In the genomic region with DNA sequence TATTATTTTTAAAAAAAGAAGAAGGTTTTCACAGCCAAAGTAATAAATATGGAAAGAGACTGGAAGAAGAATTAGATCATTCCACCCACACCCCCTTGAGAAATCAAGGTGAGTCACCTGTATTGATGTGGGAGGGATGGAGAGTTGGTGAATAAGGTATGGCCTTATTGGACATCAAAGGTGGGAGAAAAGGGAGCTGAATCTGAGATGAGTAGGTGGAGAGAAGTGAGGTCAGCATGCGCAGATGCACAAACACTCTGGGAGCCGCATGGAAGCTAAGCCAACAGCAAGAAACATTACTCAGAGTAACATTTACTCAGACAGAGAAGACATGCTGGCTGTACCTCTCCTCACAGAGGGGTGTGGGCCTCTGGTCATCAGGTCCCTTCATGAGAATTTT, we compare ENCODE assay signal across 21 cellular contexts.
A peak's percentile ranks its signal among the peaks of the same experiment; 100 is the strongest.
DNase-seq lines count a peak whose midpoint lies in the region; ATAC-seq and TF ChIP-seq lines count a peak whose summit lies in the region.
"Had no signal": no experiment of that assay in that cellular context is flagged by ENCODE, and none has a peak within 500 bp of the region (broad histone marks: within the 10 kb centered on the region; RNA-seq: fewer than 3 reads in every experiment).

No MANE protein-coding gene starts in this region.

- TF ChIP-seq CTCF in MCF 10A (IDR thresholded peaks at IDR 0.05; ENCODE audit: unreplicated experiment) (no peak), breast epithelium (IDR thresholded peaks at IDR 0.05) (no peak), RWPE1 (conservative IDR thresholded peaks at IDR 0.05; ENCODE audit: low read depth) (no peak), gastrocnemius medialis (IDR thresholded peaks at IDR 0.05 in 4 of 5, conservative IDR thresholded peaks at IDR 0.05 in 1 of 5) (no peak), spleen (IDR thresholded peaks at IDR 0.05 in 8 of 11, conservative IDR thresholded peaks at IDR 0.05 in 3 of 11) (no peak)
- TF ChIP-seq CTCF in CD4-positive, alpha-beta T cell (IDR thresholded peaks at IDR 0.05): no peak

- no peaks in the 10 kb centered on the region for H3K4me1 ChIP-seq in breast epithelium
- H3K4me1 ChIP-seq in gastrocnemius medialis: no peaks in the 10 kb centered on the region
- no peaks in the 10 kb centered on the region for H3K4me1 ChIP-seq in spleen
- H3K4me1 ChIP-seq: ascending aorta, gastroesophageal sphincter, transverse colon had no signal

- no peak overlapping the region for H3K27ac ChIP-seq in breast epithelium
- no peak overlapping the region for H3K27ac ChIP-seq in RWPE1
- H3K27ac ChIP-seq in CD4-positive, alpha-beta T cell (ENCODE audit: low read depth, low read length): no peak overlapping the region
- H3K27ac ChIP-seq in gastrocnemius medialis: no peak overlapping the region
- no peak overlapping the region for H3K27ac ChIP-seq in spleen
- H3K27ac ChIP-seq: ascending aorta, gastroesophageal sphincter, HL-60, transverse colon, VCaP had no signal

- in situ Hi-C loops in gastrocnemius medialis (cut with MboI; ENCODE audit: low sequenced_read_pairs in 4 of 4): no loop called here

- no peaks in the 10 kb centered on the region for H3K27me3 Mint-ChIP-seq in MCF 10A (ENCODE audit: insufficient read depth, unreplicated experiment)
- H3K27me3 Mint-ChIP-seq in CD4-positive, alpha-beta T cell: no peaks in the 10 kb centered on the region
- H3K27me3 Mint-ChIP-seq: activated CD4-positive, alpha-beta T cell treated with anti-CD3 and anti-CD28 coated beads, Interleukin-2, amount 10 ng/mL, durations not matched to agents 7 days and 5 days; activated CD8-positive, alpha-beta memory T cell treated with anti-CD3 and anti-CD28 coated beads, Interleukin-2, amount 10 ng/mL, durations not matched to agents 7 days and 5 days; activated naive CD4-positive, alpha-beta T cell treated with anti-CD3 and anti-CD28 coated beads, Interleukin-2, amount 50 U/mL, for 24 hours; B cell; T-helper 17 cell had no signal

- H3K4me3 Mint-ChIP-seq in MCF 10A (ENCODE audit: unreplicated experiment): peak overlapping the region; percentile 2
- no peak overlapping the region for H3K4me3 Mint-ChIP-seq in CD4-positive, alpha-beta T cell
- H3K4me3 Mint-ChIP-seq: activated CD4-positive, alpha-beta T cell treated with anti-CD3 and anti-CD28 coated beads, Interleukin-2, amount 10 ng/mL, durations not matched to agents 7 days and 5 days; activated CD8-positive, alpha-beta memory T cell treated with anti-CD3 and anti-CD28 coated beads, Interleukin-2, amount 10 ng/mL, durations not matched to agents 7 days and 5 days; activated naive CD4-positive, alpha-beta T cell treated with anti-CD3 and anti-CD28 coated beads, Interleukin-2, amount 50 U/mL, for 24 hours; B cell; T-helper 17 cell had no signal

- H3K9me3 ChIP-seq in breast epithelium (no peaks in the 10 kb centered on the region), gastrocnemius medialis (no peaks in the 10 kb centered on the region), spleen (no peaks in the 10 kb centered on the region)
- H3K9me3 ChIP-seq in CD4-positive, alpha-beta T cell (ENCODE audit: control insufficient read depth, low read length): no peaks in the 10 kb centered on the region
- H3K9me3 ChIP-seq: ascending aorta, gastroesophageal sphincter, MG63, transverse colon had no signal

- intact Hi-C loops in MCF 10A (cut with micrococcal nuclease): loop anchor here (1.0 to 2.0 kb wide), 2 partner anchors 19 to 23 kb away; no protein-coding TSS in a partner anchor
- intact Hi-C loops in breast epithelium (cut with DNase I; ENCODE audit: low total_unique reads): no loop called here
- intact Hi-C loops in CD4-positive, alpha-beta T cell (cut with DNase I, micrococcal nuclease): no loop called here
- intact Hi-C loops in gastrocnemius medialis (cut with DNase I; ENCODE audit: low total_unique reads): no loop called here
- intact Hi-C loops in spleen (cut with DNase I; ENCODE audit: low total_unique reads): no loop called here

- DNase-seq in MCF 10A (ENCODE audit: unreplicated experiment): peak; percentile 87
- DNase-seq in breast epithelium (ENCODE audit: low spot score in 2 of 2): no peak
- DNase-seq in RWPE1 (ENCODE audit: low spot score): peak; percentile 91
- peak; percentile 24 for DNase-seq in fibroblast of peridontal ligament (ENCODE audit: extremely low read depth)
- no peak for DNase-seq in CD4-positive, alpha-beta T cell
- DNase-seq in gastrocnemius medialis: no peak
- DNase-seq in spleen: no peak
- DNase-seq: activated CD4-positive, alpha-beta T cell treated with anti-CD3 and anti-CD28 coated beads, Interleukin-2, amount 10 ng/mL, durations not matched to agents 7 days and 5 days; activated CD8-positive, alpha-beta memory T cell treated with anti-CD3 and anti-CD28 coated beads, Interleukin-2, amount 10 ng/mL, durations not matched to agents 7 days and 5 days; cerebellar nuclear complex; GOT3; T-helper 17 cell; transverse colon had no signal

- H3K27me3 ChIP-seq in breast epithelium: no peaks in the 10 kb centered on the region
- H3K27me3 ChIP-seq in CD4-positive, alpha-beta T cell (ENCODE audit: control insufficient read depth, insufficient read depth, low read length): no peaks in the 10 kb centered on the region
- no peaks in the 10 kb centered on the region for H3K27me3 ChIP-seq in gastrocnemius medialis
- H3K27me3 ChIP-seq in spleen (replicated peaks in 1 of 7): no peaks in the 10 kb centered on the region
- H3K27me3 ChIP-seq: ascending aorta, MG63, transverse colon had no signal

- ATAC-seq in CD4-positive, alpha-beta T cell (ENCODE audit: poor library complexity): no peak
- ATAC-seq in gastrocnemius medialis: no peak
- ATAC-seq in HG02678 (IDR thresholded peaks at IDR 0.05; ENCODE audit: unreplicated experiment): no peak
- ATAC-seq: activated CD8-positive, alpha-beta memory T cell treated with anti-CD3 and anti-CD28 coated beads, Interleukin-2, amount 10 ng/mL, durations not matched to agents 7 days and 5 days; gastroesophageal sphincter; T-helper 17 cell had no signal

- peak overlapping the region; percentile 84 for H3K27ac Mint-ChIP-seq in MCF 10A (ENCODE audit: low read depth, unreplicated experiment)
- no peak overlapping the region for H3K27ac Mint-ChIP-seq in CD4-positive, alpha-beta T cell
- H3K27ac Mint-ChIP-seq: activated CD4-positive, alpha-beta T cell treated with anti-CD3 and anti-CD28 coated beads, Interleukin-2, amount 10 ng/mL, durations not matched to agents 7 days and 5 days; activated CD8-positive, alpha-beta memory T cell treated with anti-CD3 and anti-CD28 coated beads, Interleukin-2, amount 10 ng/mL, durations not matched to agents 7 days and 5 days; activated naive CD4-positive, alpha-beta T cell treated with anti-CD3 and anti-CD28 coated beads, Interleukin-2, amount 50 U/mL, for 24 hours; B cell; T-helper 17 cell had no signal

- H3K36me3 Mint-ChIP-seq in MCF 10A (ENCODE audit: insufficient read depth, unreplicated experiment): no peaks in the 10 kb centered on the region
- no peaks in the 10 kb centered on the region for H3K36me3 Mint-ChIP-seq in CD4-positive, alpha-beta T cell (ENCODE audit: low read depth)
- H3K36me3 Mint-ChIP-seq: activated CD8-positive, alpha-beta memory T cell treated with anti-CD3 and anti-CD28 coated beads, Interleukin-2, amount 10 ng/mL, durations not matched to agents 7 days and 5 days; activated naive CD4-positive, alpha-beta T cell treated with anti-CD3 and anti-CD28 coated beads, Interleukin-2, amount 50 U/mL, for 24 hours had no signal

- H3K36me3 ChIP-seq in breast epithelium (no peaks in the 10 kb centered on the region), gastrocnemius medialis (no peaks in the 10 kb centered on the region), spleen (no peaks in the 10 kb centered on the region)
- H3K36me3 ChIP-seq: ascending aorta, gastroesophageal sphincter, MG63, transverse colon had no signal

- no peak overlapping the region for H3K4me3 ChIP-seq in breast epithelium
- H3K4me3 ChIP-seq in gastrocnemius medialis: no peak overlapping the region
- no peak overlapping the region for H3K4me3 ChIP-seq in spleen
- H3K4me3 ChIP-seq: ascending aorta, gastroesophageal sphincter, MG63, transverse colon had no signal

- peaks cover 37% of the 10 kb centered on the region for H3K4me1 Mint-ChIP-seq in MCF 10A (ENCODE audit: insufficient read depth, unreplicated experiment)
- H3K4me1 Mint-ChIP-seq in CD4-positive, alpha-beta T cell (ENCODE audit: low read depth): no peaks in the 10 kb centered on the region
- H3K4me1 Mint-ChIP-seq: activated CD4-positive, alpha-beta T cell treated with anti-CD3 and anti-CD28 coated beads, Interleukin-2, amount 10 ng/mL, durations not matched to agents 7 days and 5 days; activated CD8-positive, alpha-beta memory T cell treated with anti-CD3 and anti-CD28 coated beads, Interleukin-2, amount 10 ng/mL, durations not matched to agents 7 days and 5 days; activated naive CD4-positive, alpha-beta T cell treated with anti-CD3 and anti-CD28 coated beads, Interleukin-2, amount 50 U/mL, for 24 hours; B cell; T-helper 17 cell had no signal

- CTCF ChIA-PET in MCF 10A (lab: Yijun Ruan, JAX): interaction anchor here (1.2 kb wide), 1 partner anchor 98 kb away, joined by 5 read pairs; no protein-coding TSS in a partner anchor
- CTCF ChIA-PET in RWPE1 (lab: Yijun Ruan, JAX): interaction anchor here (0.6 kb wide), 1 partner anchor 18 kb away, joined by 4 read pairs; no protein-coding TSS in a partner anchor
- CTCF ChIA-PET in CD4-positive, alpha-beta T cell (lab: Charles Lee): no interaction called here

- H3K9me3 Mint-ChIP-seq in MCF 10A (ENCODE audit: unreplicated experiment): no peaks in the 10 kb centered on the region
- peaks cover 12% of the 10 kb centered on the region for H3K9me3 Mint-ChIP-seq in CD4-positive, alpha-beta T cell

- POLR2A ChIA-PET in MCF 10A (lab: Yijun Ruan, JAX): interaction anchor here (0.6 to 2.3 kb wide), 3 partner anchors 18 to 275 kb away, joined by 3 to 13 read pairs (median 13); no protein-coding TSS in a partner anchor
- POLR2A ChIA-PET in RWPE1 (lab: Yijun Ruan, JAX; ENCODE audit: low non-redundant PET): no interaction called here
- POLR2A ChIA-PET in CD4-positive, alpha-beta T cell (lab: Charles Lee): no interaction called here

- no TSS peak for BruUV-seq in MCF 10A (replicated peaks; lab: Mats Ljungman, UMichigan)

- no peak for TF ChIP-seq POLR2A in breast epithelium (IDR thresholded peaks at IDR 0.05)
- TF ChIP-seq POLR2A in gastrocnemius medialis (IDR thresholded peaks at IDR 0.05): no peak
- no peak for TF ChIP-seq POLR2A in spleen (IDR thresholded peaks at IDR 0.05)

- 92 to 100% (median 95%) methylated on average over 2 of the region's 2 CpGs for WGBS in spleen, 5 donors

Comparison
In these comparisons a context has a peak if more than half of its experiments do, and no peak if none do; other contexts are left out.
1. DNase-seq: peak in MCF 10A (single experiment), RWPE1 (single experiment) and fibroblast of peridontal ligament (single experiment); none in breast epithelium (0 of 2), CD4-positive, alpha-beta T cell (0 of 10), gastrocnemius medialis (0 of 2) and spleen (single experiment).